Comparison of ENCODE assay signal across 8 cellular contexts in genomic region chr19:1813197-1813836, GRCh38. TPM values are rescaled to one million over a fixed set of nuclear protein-coding genes. Genes with fewer than 3 reads are reported as not detected.
A peak's percentile ranks its signal among the peaks of the same experiment; 100 is the strongest.
DNase-seq lines count a peak whose midpoint lies in the region; ATAC-seq and TF ChIP-seq lines count a peak whose summit lies in the region.

No MANE protein-coding gene starts in this region.

- H3K36me3 ChIP-seq in tibial artery = peaks cover 28 to 40% (median 35%) of the 10 kb centered on the region in 3 donors

- peaks cover 17% of the 10 kb centered on the region for H3K4me1 Mint-ChIP-seq in activated T-cell treated with anti-CD3 and anti-CD28 coated beads, Interleukin-2, amount 50 U/mL, for 72 hours (ENCODE audit: low read depth)
- H3K4me1 Mint-ChIP-seq in activated naive CD8-positive, alpha-beta T cell (ENCODE audit: low read depth) = peaks cover 14% of the 10 kb centered on the region

- H3K27ac Mint-ChIP-seq in activated T-cell treated with anti-CD3 and anti-CD28 coated beads, Interleukin-2, amount 50 U/mL, for 72 hours = peak overlapping the region; percentile 35
- H3K27ac Mint-ChIP-seq in activated naive CD8-positive, alpha-beta T cell = peak overlapping the region; percentile 70

- H3K9me3 ChIP-seq in tibial artery = no peaks in the 10 kb centered on the region

- no peaks in the 10 kb centered on the region for H3K9me3 Mint-ChIP-seq in activated T-cell treated with anti-CD3 and anti-CD28 coated beads, Interleukin-2, amount 50 U/mL, for 72 hours
- no peaks in the 10 kb centered on the region for H3K9me3 Mint-ChIP-seq in activated naive CD8-positive, alpha-beta T cell (ENCODE audit: low read depth)

- no peaks in the 10 kb centered on the region for H3K36me3 Mint-ChIP-seq in activated T-cell treated with anti-CD3 and anti-CD28 coated beads, Interleukin-2, amount 50 U/mL, for 72 hours (ENCODE audit: insufficient read depth in 2 of 2)
- H3K36me3 Mint-ChIP-seq in activated naive CD8-positive, alpha-beta T cell = no peaks in the 10 kb centered on the region

- DNase-seq in activated T-cell treated with anti-CD3 and anti-CD28 coated beads, Interleukin-2, amount 50 U/mL, for 72 hours = no peak
- DNase-seq in activated T-cell treated with anti-CD3 and anti-CD28 coated beads, Interleukin-2, amount 50 U/mL, for 1 hour = no peak
- DNase-seq in tibial artery (no peak), dedifferentiated amniotic fluid mesenchymal stem cell (ENCODE audit: extremely low spot score) (no peak), posterior cingulate gyrus (no peak)
- DNase-seq in stimulated activated naive CD4-positive, alpha-beta T cell (lab: John Stamatoyannopoulos, UW) = no peak

- intact Hi-C loops in tibial artery (cut with DNase I; ENCODE audit: low total_unique reads) = no loop called here
- intact Hi-C loops in posterior cingulate gyrus (cut with DNase I) = no loop called here

- H3K4me3 Mint-ChIP-seq in activated T-cell treated with anti-CD3 and anti-CD28 coated beads, Interleukin-2, amount 50 U/mL, for 72 hours = peak overlapping the region; percentile 79 to 95
- peak overlapping the region; percentile 90 for H3K4me3 Mint-ChIP-seq in activated naive CD8-positive, alpha-beta T cell

- H3K27me3 ChIP-seq in layer of hippocampus (ENCODE audit: control insufficient read depth, insufficient read depth, low read length) (no peaks in the 10 kb centered on the region), tibial artery (no peaks in the 10 kb centered on the region)

- peaks cover 0 to 28% (median 21%) of the 10 kb centered on the region in 4 donors for H3K4me1 ChIP-seq in tibial artery

- H3K27me3 Mint-ChIP-seq in activated T-cell treated with anti-CD3 and anti-CD28 coated beads, Interleukin-2, amount 50 U/mL, for 72 hours (ENCODE audit: low read depth) = no peaks in the 10 kb centered on the region
- no peaks in the 10 kb centered on the region for H3K27me3 Mint-ChIP-seq in activated naive CD8-positive, alpha-beta T cell

- TF ChIP-seq CTCF in tibial artery (IDR thresholded peaks at IDR 0.05) = no peak

- no peak for ATAC-seq in activated T-cell treated with anti-CD3 and anti-CD28 coated beads, Interleukin-2, amount 50 U/mL, for 72 hours (replicated peaks in 1 of 2)

- H3K27ac ChIP-seq in layer of hippocampus (ENCODE audit: low read depth, low read length) (peak overlapping the region; percentile 57), tibial artery (peak overlapping the region; percentile 29 to 73)

- peak overlapping the region; percentile 53 to 60 for H3K4me3 ChIP-seq in tibial artery

RNA-seq across cellular contexts. Expression of gene ATP8B3, which starts 1.2 kb away (rescaled TPM):
- 10 to 100 TPM; 12.1 to 12.8 TPM for total RNA-seq in activated T-cell treated with anti-CD3 and anti-CD28 coated beads, Interleukin-2, amount 50 U/mL, for 72 hours

RNA-seq across cellular contexts. Expression of gene REXO1, which starts 35.0 kb away (rescaled TPM):
- 10 to 100 TPM; 41.4 to 46.5 TPM for total RNA-seq in activated T-cell treated with anti-CD3 and anti-CD28 coated beads, Interleukin-2, amount 50 U/mL, for 72 hours

RNA-seq across cellular contexts. Expression of gene KLF16, which starts 50.1 kb away (rescaled TPM):
- 10 to 100 TPM; 26.4 to 27.5 TPM for total RNA-seq in activated T-cell treated with anti-CD3 and anti-CD28 coated beads, Interleukin-2, amount 50 U/mL, for 72 hours
